1 cellular context compared by ENCODE assay signal in the genomic region with DNA sequence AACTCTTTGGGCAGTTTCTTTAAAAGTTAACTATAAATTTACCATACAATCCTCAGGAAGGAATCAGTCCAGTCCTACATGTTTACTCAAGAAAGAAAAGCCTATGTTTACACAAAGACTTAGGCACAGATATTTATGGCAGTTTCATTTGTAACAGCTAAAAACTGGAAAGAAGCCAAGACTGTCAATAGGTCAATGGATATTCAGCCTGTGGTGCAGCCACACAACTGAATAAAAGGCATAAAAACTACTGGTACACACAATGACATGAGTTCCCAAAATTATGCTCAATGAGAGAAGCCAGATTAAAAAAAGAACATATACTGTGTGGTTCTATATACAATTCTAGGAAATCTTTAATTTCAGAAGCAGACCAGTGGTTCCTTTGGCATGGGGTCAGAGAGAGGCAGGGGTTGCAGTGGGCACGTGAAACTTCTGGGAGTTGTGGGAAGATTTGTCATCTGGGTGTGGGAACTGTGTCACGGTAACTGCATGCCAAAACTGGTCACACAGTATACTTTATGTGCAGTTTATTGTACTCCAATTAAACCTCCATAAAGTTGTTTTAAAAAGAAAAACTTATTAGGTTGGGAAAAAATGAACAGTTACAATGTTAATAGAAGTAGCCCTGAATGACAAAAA.
TF ChIP-seq lines count a peak whose summit lies in the region.

No MANE protein-coding gene starts in this region.

TF ChIP-seq in HepG2, 621 proteins besides CTCF, POLR2A, EP300 and RAD21 (continued from another document):
- peak; percentile 59; the same call in 1 of the 2 replicates for TF ChIP-seq HMG20A (CRISPR knock-in tag; IDR thresholded peaks at IDR 0.05; ENCODE audit: borderline replicate concordance)
- TF ChIP-seq, protein P1, sequence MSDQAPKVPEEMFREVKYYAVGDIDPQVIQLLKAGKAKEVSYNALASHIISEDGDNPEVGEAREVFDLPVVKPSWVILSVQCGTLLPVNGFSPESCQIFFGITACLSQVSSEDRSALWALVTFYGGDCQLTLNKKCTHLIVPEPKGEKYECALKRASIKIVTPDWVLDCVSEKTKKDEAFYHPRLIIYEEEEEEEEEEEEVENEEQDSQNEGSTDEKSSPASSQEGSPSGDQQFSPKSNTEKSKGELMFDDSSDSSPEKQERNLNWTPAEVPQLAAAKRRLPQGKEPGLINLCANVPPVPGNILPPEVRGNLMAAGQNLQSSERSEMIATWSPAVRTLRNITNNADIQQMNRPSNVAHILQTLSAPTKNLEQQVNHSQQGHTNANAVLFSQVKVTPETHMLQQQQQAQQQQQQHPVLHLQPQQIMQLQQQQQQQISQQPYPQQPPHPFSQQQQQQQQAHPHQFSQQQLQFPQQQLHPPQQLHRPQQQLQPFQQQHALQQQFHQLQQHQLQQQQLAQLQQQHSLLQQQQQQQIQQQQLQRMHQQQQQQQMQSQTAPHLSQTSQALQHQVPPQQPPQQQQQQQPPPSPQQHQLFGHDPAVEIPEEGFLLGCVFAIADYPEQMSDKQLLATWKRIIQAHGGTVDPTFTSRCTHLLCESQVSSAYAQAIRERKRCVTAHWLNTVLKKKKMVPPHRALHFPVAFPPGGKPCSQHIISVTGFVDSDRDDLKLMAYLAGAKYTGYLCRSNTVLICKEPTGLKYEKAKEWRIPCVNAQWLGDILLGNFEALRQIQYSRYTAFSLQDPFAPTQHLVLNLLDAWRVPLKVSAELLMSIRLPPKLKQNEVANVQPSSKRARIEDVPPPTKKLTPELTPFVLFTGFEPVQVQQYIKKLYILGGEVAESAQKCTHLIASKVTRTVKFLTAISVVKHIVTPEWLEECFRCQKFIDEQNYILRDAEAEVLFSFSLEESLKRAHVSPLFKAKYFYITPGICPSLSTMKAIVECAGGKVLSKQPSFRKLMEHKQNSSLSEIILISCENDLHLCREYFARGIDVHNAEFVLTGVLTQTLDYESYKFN (CRISPR knock-in tag; conservative IDR thresholded peaks at IDR 0.05): peak; percentile 43; the same call in 1 of the 2 replicates
- peak; percentile 57 for TF ChIP-seq GATAD2A (CRISPR knock-in tag; IDR thresholded peaks at IDR 0.05)
- no peak for TF ChIP-seq FOXP1 (IDR thresholded peaks at IDR 0.05)
- TF ChIP-seq FOXP1 (CRISPR knock-in tag; IDR thresholded peaks at IDR 0.05): peak; percentile 42; the same call in 1 of the 2 replicates
- TF ChIP-seq ZBTB3 (CRISPR knock-in tag; IDR thresholded peaks at IDR 0.05; ENCODE audit: borderline replicate concordance, low read depth): no peak
- no peak for TF ChIP-seq ZC3H13 (CRISPR knock-in tag; IDR thresholded peaks at IDR 0.05)
- peak; percentile 56; the same call in 1 of the 2 replicates for TF ChIP-seq RXRB (CRISPR knock-in tag; IDR thresholded peaks at IDR 0.05; ENCODE audit: borderline replicate concordance)
